ENCODE assay signal across 8 cellular contexts in the genomic region with DNA sequence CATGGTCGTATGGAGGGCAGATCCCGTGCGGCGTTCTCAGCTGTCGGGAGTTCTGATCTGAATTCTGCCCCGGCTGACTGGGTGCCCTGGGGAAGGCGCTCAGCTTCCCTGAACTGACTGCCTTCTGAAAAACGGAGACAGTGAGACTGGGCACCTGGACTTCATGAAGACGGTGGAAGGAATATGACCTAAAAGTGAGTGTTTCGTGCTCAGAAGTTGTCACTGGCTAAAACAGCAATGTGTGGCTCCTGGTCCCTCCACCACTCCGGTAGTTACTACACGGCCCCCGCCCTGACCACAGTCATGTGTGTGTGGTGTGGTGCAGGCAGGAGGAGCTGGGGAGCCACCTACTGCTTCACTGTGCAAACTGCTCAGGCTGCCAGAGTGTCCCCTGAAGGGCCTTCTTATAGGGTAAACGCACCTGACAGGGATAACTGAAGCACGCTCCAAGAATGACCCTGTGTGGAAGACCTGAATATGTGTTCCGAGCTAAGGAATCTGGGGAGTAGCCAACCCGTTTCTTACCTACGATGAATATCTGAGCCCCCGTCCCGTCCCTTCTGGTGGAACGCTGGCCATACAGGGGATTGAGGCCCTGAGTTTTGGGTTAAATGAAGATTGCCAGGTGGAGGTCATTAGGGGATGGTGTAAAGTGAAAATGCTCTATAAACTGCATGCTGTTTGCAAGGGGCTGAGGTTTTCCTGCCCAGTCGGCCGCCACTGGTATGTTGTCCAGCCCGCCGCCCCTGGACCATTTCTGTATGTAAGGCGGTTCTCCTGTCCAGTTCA. TPM values are rescaled to one million over a fixed set of nuclear protein-coding genes. Genes with fewer than 3 reads are reported as not detected.
DNase-seq lines count a peak whose midpoint lies in the region; ATAC-seq and TF ChIP-seq lines count a peak whose summit lies in the region.

No MANE protein-coding gene starts in this region.

- H3K4me2 ChIP-seq in OCI-LY1 (ENCODE audit: low read length): no peak overlapping the region

- H3K27me3 ChIP-seq in HAP-1 (ENCODE audit: low read depth): peaks cover 2% of the 10 kb centered on the region; the same call in 1 of the 2 replicates
- peaks cover 7% of the 10 kb centered on the region; the same call in 1 of the 2 replicates for H3K27me3 ChIP-seq in OCI-LY1 (ENCODE audit: insufficient read depth, low read length)
- peaks cover 2% of the 10 kb centered on the region for H3K27me3 ChIP-seq in transverse colon

- H3K9me3 ChIP-seq in HAP-1: no peaks in the 10 kb centered on the region
- no peaks in the 10 kb centered on the region for H3K9me3 ChIP-seq in OCI-LY1 (ENCODE audit: low read length)
- H3K9me3 ChIP-seq in transverse colon: no peaks in the 10 kb centered on the region

- H3K4me3 ChIP-seq in HAP-1 (peak overlapping the region; percentile 8; the same call in 1 of the 2 replicates), OCI-LY1 (ENCODE audit: low read depth, low read length, poor library complexity, severe bottlenecking) (no peak overlapping the region), transverse colon (peak overlapping the region in 1 of 4 donors; percentile 22)

- TF ChIP-seq CTCF in C4-2B (conservative IDR thresholded peaks at IDR 0.05) (peak; percentile 45), OCI-LY1 (IDR thresholded peaks at IDR 0.05; ENCODE audit: low read length) (peak; percentile 38; the same call in 1 of the 2 replicates), osteocyte (IDR thresholded peaks at IDR 0.05) (peak; percentile 59), transverse colon (IDR thresholded peaks at IDR 0.05) (peak; percentile 43 to 61 (median 51))

- peaks cover 16% of the 10 kb centered on the region for H3K4me1 Mint-ChIP-seq in activated T-cell treated with anti-CD3 and anti-CD28 coated beads, Interleukin-2, amount 50 U/mL, for 72 hours (ENCODE audit: low read depth)
- peaks cover 30% of the 10 kb centered on the region for H3K4me1 Mint-ChIP-seq in osteocyte (ENCODE audit: unreplicated experiment)

- H3K4me1 ChIP-seq in HAP-1 (peaks cover 4% of the 10 kb centered on the region), OCI-LY1 (ENCODE audit: insufficient read depth, low read length, severe bottlenecking) (no peaks in the 10 kb centered on the region), transverse colon (peaks cover 0 to 23% (median 10%) of the 10 kb centered on the region in 4 donors)

- H3K27me3 Mint-ChIP-seq in activated T-cell treated with anti-CD3 and anti-CD28 coated beads, Interleukin-2, amount 50 U/mL, for 72 hours (ENCODE audit: low read depth): peaks cover 41% of the 10 kb centered on the region
- peaks cover 3% of the 10 kb centered on the region for H3K27me3 Mint-ChIP-seq in osteocyte (ENCODE audit: unreplicated experiment)

- 42 to 82% methylated on average over 10 to 26 of the region's 26 CpGs for WGBS in transverse colon (ENCODE audit: low coverage in 1 of 2), 2 donors

- no peaks in the 10 kb centered on the region for H3K9me3 Mint-ChIP-seq in activated T-cell treated with anti-CD3 and anti-CD28 coated beads, Interleukin-2, amount 50 U/mL, for 72 hours
- no peaks in the 10 kb centered on the region for H3K9me3 Mint-ChIP-seq in osteocyte (ENCODE audit: unreplicated experiment)

- no peak overlapping the region for H3K9ac ChIP-seq in OCI-LY1 (ENCODE audit: low read length)

- H3K36me3 Mint-ChIP-seq in activated T-cell treated with anti-CD3 and anti-CD28 coated beads, Interleukin-2, amount 50 U/mL, for 72 hours (ENCODE audit: insufficient read depth in 2 of 2): no peaks in the 10 kb centered on the region
- H3K36me3 Mint-ChIP-seq in osteocyte (ENCODE audit: unreplicated experiment): no peaks in the 10 kb centered on the region

- H3K4me3 Mint-ChIP-seq in activated T-cell treated with anti-CD3 and anti-CD28 coated beads, Interleukin-2, amount 50 U/mL, for 72 hours: peak overlapping the region in 1 of 2 donors; percentile 52
- H3K4me3 Mint-ChIP-seq in osteocyte (ENCODE audit: unreplicated experiment): no peak overlapping the region

- H3K36me3 ChIP-seq in HAP-1 (replicated peaks) (no peaks in the 10 kb centered on the region), OCI-LY1 (ENCODE audit: insufficient read depth, low read length) (no peaks in the 10 kb centered on the region), transverse colon (no peaks in the 10 kb centered on the region)

- in situ Hi-C loops in HAP-1 (cut with MboI; ENCODE audit: low sequenced_read_pairs) (no loop called here), transverse colon (cut with MboI; ENCODE audit: low pct_ligation_motif_present in 1 of 4, low pct_unique_long_range_greater_than_20kb in 1 of 4, low sequenced_read_pairs in 3 of 4) (no loop called here)

- H3K27ac Mint-ChIP-seq in activated T-cell treated with anti-CD3 and anti-CD28 coated beads, Interleukin-2, amount 50 U/mL, for 72 hours: no peak overlapping the region
- no peak overlapping the region for H3K27ac Mint-ChIP-seq in osteocyte (ENCODE audit: unreplicated experiment)

- no peak for TF ChIP-seq EP300 in transverse colon (IDR thresholded peaks at IDR 0.05; ENCODE audit: low read depth)

- H3K27ac ChIP-seq in C4-2B (no peak overlapping the region), OCI-LY1 (ENCODE audit: low read depth, low read length, poor library complexity, severe bottlenecking) (no peak overlapping the region), transverse colon (no peak overlapping the region)

- H3K9me2 ChIP-seq in OCI-LY1 (ENCODE audit: low read depth, low read length): no peaks in the 10 kb centered on the region

- H3F3A ChIP-seq in OCI-LY1 (ENCODE audit: insufficient read depth, low read length): no peaks in the 10 kb centered on the region

- H4K20me1 ChIP-seq in OCI-LY1 (ENCODE audit: insufficient read depth, low read length): no peaks in the 10 kb centered on the region

- no peaks in the 10 kb centered on the region for H3K79me2 ChIP-seq in OCI-LY1 (ENCODE audit: insufficient read depth, low read length)

- DNase-seq in HAP-1 (ENCODE audit: low spot score in 2 of 2) (peak; percentile 44 to 80), germinal center (ENCODE audit: low spot score) (peak; percentile 19), osteocyte (ENCODE audit: extremely low spot score, unreplicated experiment) (no peak), transverse colon (peak; percentile 73)
- DNase-seq in activated T-cell treated with anti-CD3 and anti-CD28 coated beads, Interleukin-2, amount 50 U/mL, for 72 hours: peak; percentile 72 to 76

- TF ChIP-seq POLR2A in transverse colon (IDR thresholded peaks at IDR 0.05): no peak

- peak; percentile 98 for ATAC-seq in activated T-cell treated with anti-CD3 and anti-CD28 coated beads, Interleukin-2, amount 50 U/mL, for 72 hours (replicated peaks in 1 of 2)
- ATAC-seq in GM21423 (IDR thresholded peaks at IDR 0.05; ENCODE audit: unreplicated experiment): no peak

- H2AFZ ChIP-seq in OCI-LY1 (ENCODE audit: low read length): no peak overlapping the region

- intact Hi-C loops in transverse colon (cut with DNase I; ENCODE audit: low total_unique reads): no loop called here

RNA-seq across cellular contexts. Expression of a gene that starts 0.6 kb away (rescaled TPM):
- not detected for total RNA-seq in activated T-cell treated with anti-CD3 and anti-CD28 coated beads, Interleukin-2, amount 50 U/mL, for 72 hours
- total RNA-seq in osteocyte: not detected in 2 replicates
- total RNA-seq in transverse colon: 1 to 10 TPM in 3 of 4 donors, under 1 TPM in 1; 0.60 to 7.5 (median 3.0) TPM

RNA-seq across cellular contexts. Expression of a gene that starts 30.4 kb away (rescaled TPM):
- total RNA-seq in activated T-cell treated with anti-CD3 and anti-CD28 coated beads, Interleukin-2, amount 50 U/mL, for 72 hours: not detected
- total RNA-seq in osteocyte (not detected in 2 replicates), transverse colon (10 to 100 TPM in 3 of 4 donors, 1 to 10 TPM in 1; 4.4 to 29.2 (median 27.3) TPM)
